ENCODE assay signal across 21 cellular contexts in genomic region chr12:128091101-128091795, GRCh38.
DNase-seq lines count a peak whose midpoint lies in the region; ATAC-seq and TF ChIP-seq lines count a peak whose summit lies in the region.
"Had no signal": no experiment of that assay in that cellular context is flagged by ENCODE, and none has a peak within 500 bp of the region (broad histone marks: within the 10 kb centered on the region; RNA-seq: fewer than 3 reads in every experiment).

No MANE protein-coding gene starts in this region.

- no peaks in the 10 kb centered on the region for H3K36me3 ChIP-seq in cardiac muscle cell
- no peaks in the 10 kb centered on the region for H3K36me3 ChIP-seq in left ventricle myocardium inferior
- no peaks in the 10 kb centered on the region for H3K36me3 ChIP-seq in endodermal cell (ENCODE audit: control insufficient read depth, insufficient read depth, low read length)
- no peaks in the 10 kb centered on the region for H3K36me3 ChIP-seq in neuronal stem cell (replicated peaks in 1 of 2; ENCODE audit: control insufficient read depth in 2 of 2, insufficient read depth in 2 of 2, low read length in 2 of 2)

- ATAC-seq in GM21619 (IDR thresholded peaks at IDR 0.05; ENCODE audit: unreplicated experiment) = no peak
- ATAC-seq: GM12878, PC-3 had no signal

- no peaks in the 10 kb centered on the region for H3K79me1 ChIP-seq in neuronal stem cell (ENCODE audit: low read depth, low read length)

- no peak overlapping the region for H2AK5ac ChIP-seq in neuronal stem cell (ENCODE audit: low read depth, low read length)

- no peak overlapping the region for H2AFZ ChIP-seq in neuronal stem cell (ENCODE audit: low read length)

- peaks cover 9% of the 10 kb centered on the region for H3K4me1 Mint-ChIP-seq in endodermal cell
- H3K4me1 Mint-ChIP-seq: B cell; CD4-positive, CD25-positive, alpha-beta regulatory T cell had no signal

- H3K14ac ChIP-seq in neuronal stem cell (ENCODE audit: low read length) = no peak overlapping the region

- WGBS in endodermal cell (ENCODE audit: insufficient coverage in 1 of 2, insufficient read length in 1 of 2), 2 experiments = 87 to 89% methylated on average over 10 to 11 of the region's 13 CpGs
- no CpG with 5 or more reads among the region's 13 CpGs for WGBS in neuronal stem cell (ENCODE audit: extremely low coverage in 2 of 2, insufficient read length in 2 of 2, insufficient replicate concordance in 1 of 2), 2 donors

- H4K8ac ChIP-seq in neuronal stem cell (ENCODE audit: low read depth, low read length) = no peak overlapping the region

- H3K4me3 ChIP-seq in cardiac muscle cell (no peak overlapping the region), left ventricle myocardium inferior (no peak overlapping the region), endodermal cell (ENCODE audit: low read length) (no peak overlapping the region), neuronal stem cell (ENCODE audit: low read length in 2 of 2) (no peak overlapping the region)
- H3K4me3 ChIP-seq: GM12878 had no signal

- no peak overlapping the region for H2BK15ac ChIP-seq in neuronal stem cell (ENCODE audit: low read length)

- no peak overlapping the region for H4K91ac ChIP-seq in neuronal stem cell (ENCODE audit: low read depth, low read length, poor library complexity)

- peaks cover 9% of the 10 kb centered on the region for H3K4me1 ChIP-seq in cardiac muscle cell (ENCODE audit: low read depth)
- H3K4me1 ChIP-seq in left ventricle myocardium inferior = no peaks in the 10 kb centered on the region
- H3K4me1 ChIP-seq in endodermal cell (ENCODE audit: control insufficient read depth, insufficient read depth, low read length) = no peaks in the 10 kb centered on the region
- peaks cover 0 to 7% of the 10 kb centered on the region in 2 donors for H3K4me1 ChIP-seq in neuronal stem cell (ENCODE audit: control insufficient read depth in 2 of 2, insufficient read depth in 1 of 2, low read depth in 1 of 2, low read length in 2 of 2)
- H3K4me1 ChIP-seq: Caco-2 had no signal

- TF ChIP-seq CTCF in cardiac muscle cell (IDR thresholded peaks at IDR 0.05; ENCODE audit: low read depth, low read length) = no peak
- no peak for TF ChIP-seq CTCF in left ventricle myocardium inferior (IDR thresholded peaks at IDR 0.05; ENCODE audit: borderline replicate concordance)
- no peak for TF ChIP-seq CTCF in endodermal cell (conservative IDR thresholded peaks at IDR 0.05)

- H3K23ac ChIP-seq in neuronal stem cell (ENCODE audit: low read depth, low read length, poor library complexity) = no peak overlapping the region

- H3K27ac ChIP-seq in cardiac muscle cell (peak overlapping the region; percentile 68), left ventricle myocardium inferior (replicated peaks) (no peak overlapping the region), endodermal cell (ENCODE audit: low read depth, low read length) (no peak overlapping the region), neuronal stem cell (replicated peaks; ENCODE audit: low read length) (no peak overlapping the region)
- H3K27ac ChIP-seq: RWPE1 had no signal

- H3K36me3 Mint-ChIP-seq in endodermal cell (ENCODE audit: low read depth) = no peaks in the 10 kb centered on the region
- H3K36me3 Mint-ChIP-seq: CD4-positive, CD25-positive, alpha-beta regulatory T cell had no signal

- H3K27me3 ChIP-seq in cardiac muscle cell (no peaks in the 10 kb centered on the region), left ventricle myocardium inferior (ENCODE audit: low read depth) (peaks cover 36% of the 10 kb centered on the region), endodermal cell (ENCODE audit: control insufficient read depth, insufficient read depth, low read length, poor library complexity, severe bottlenecking) (no peaks in the 10 kb centered on the region), neuronal stem cell (ENCODE audit: control insufficient read depth in 3 of 3, insufficient read depth in 3 of 3, low read depth in 1 of 3, low read length in 3 of 3) (peaks cover 0 to 6% (median 0%) of the 10 kb centered on the region in 3 experiments)

- H3K9ac ChIP-seq in endodermal cell (ENCODE audit: extremely low read depth, low read length, poor library complexity, severe bottlenecking) (no peak overlapping the region), neuronal stem cell (ENCODE audit: low read depth, low read length, poor library complexity) (no peak overlapping the region)

- no peak overlapping the region for H3K18ac ChIP-seq in neuronal stem cell (ENCODE audit: low read length)

- H3K4ac ChIP-seq in neuronal stem cell (ENCODE audit: low read length) = no peak overlapping the region

- peaks cover 6% of the 10 kb centered on the region for H3K27me3 Mint-ChIP-seq in endodermal cell (ENCODE audit: insufficient read depth)
- H3K27me3 Mint-ChIP-seq: B cell; CD4-positive, CD25-positive, alpha-beta regulatory T cell had no signal

- H2BK5ac ChIP-seq in neuronal stem cell (ENCODE audit: low read length) = no peak overlapping the region

- H3K9me3 ChIP-seq in cardiac muscle cell (ENCODE audit: low read depth) (no peaks in the 10 kb centered on the region), left ventricle myocardium inferior (replicated peaks) (peaks cover 6% of the 10 kb centered on the region), endodermal cell (ENCODE audit: control insufficient read depth, low read length) (no peaks in the 10 kb centered on the region), neuronal stem cell (replicated peaks in 1 of 2; ENCODE audit: control insufficient read depth in 2 of 2, insufficient read depth in 1 of 2, low read depth in 1 of 2, low read length in 2 of 2) (no peaks in the 10 kb centered on the region)
- H3K9me3 ChIP-seq: Caco-2 had no signal

- H2BK12ac ChIP-seq in neuronal stem cell (ENCODE audit: low read length) = no peak overlapping the region

- H3K9me3 Mint-ChIP-seq in endodermal cell = peaks cover 2% of the 10 kb centered on the region

- no peak overlapping the region for H3K4me3 Mint-ChIP-seq in endodermal cell
- H3K4me3 Mint-ChIP-seq: B cell; CD4-positive, CD25-positive, alpha-beta regulatory T cell had no signal

- intact Hi-C loops in left ventricle myocardium inferior (cut with micrococcal nuclease) = no loop called here

- no peak overlapping the region for H2BK120ac ChIP-seq in neuronal stem cell (ENCODE audit: low read depth, low read length)

- peak in 1 of 2 donors; percentile 24 for DNase-seq in cardiac muscle cell (ENCODE audit: low read depth in 1 of 2, low spot score in 1 of 2)
- DNase-seq in left ventricle myocardium inferior = no peak
- DNase-seq in endodermal cell = peak; percentile 33
- peak; percentile 29 for DNase-seq in neuronal stem cell (ENCODE audit: low spot score)
- DNase-seq in AG08396 (ENCODE audit: low spot score) = no peak
- DNase-seq in T-helper 9 cell = no peak
- DNase-seq in RPMI8226 = no peak
- DNase-seq: 8988T; Caco-2; CD4-positive, CD25-positive, alpha-beta regulatory T cell; EL; GOT3; MM.1S; NCI-H1105; NCI-H226; NCI-H524; PC-3 had no signal

- no peak overlapping the region for H3K4me2 ChIP-seq in neuronal stem cell (ENCODE audit: insufficient read depth, low read length, poor library complexity, severe bottlenecking)

- H3K27ac Mint-ChIP-seq in endodermal cell = no peak overlapping the region
- H3K27ac Mint-ChIP-seq: B cell; CD4-positive, CD25-positive, alpha-beta regulatory T cell had no signal

Comparison
In these comparisons a context has a peak if more than half of its experiments do, and no peak if none do; other contexts are left out.
1. DNase-seq: peak in endodermal cell (single experiment) and neuronal stem cell (single experiment); none in left ventricle myocardium inferior (single experiment), AG08396 (single experiment), T-helper 9 cell (single experiment) and RPMI8226 (single experiment).